Comparison of ENCODE assay signal across 2 cellular contexts in genomic region chr9:105055922-105056321, GRCh38.
TF ChIP-seq lines count a peak whose summit lies in the region.

No MANE protein-coding gene starts in this region.

TF ChIP-seq in HEK293, 187 proteins besides CTCF, POLR2A, EP300 and RAD21:
- TF ChIP-seq ZNF488 (tag by site-specific recombination; IDR thresholded peaks at IDR 0.05) = no peak
- TF ChIP-seq PRDM6 (tag by site-specific recombination; IDR thresholded peaks at IDR 0.05) = peak; percentile 70
- TF ChIP-seq WT1 (tag by site-specific recombination; IDR thresholded peaks at IDR 0.05) = no peak
- no peak for TF ChIP-seq ZNF114 (tag by site-specific recombination; IDR thresholded peaks at IDR 0.05)
- no peak for TF ChIP-seq OSR2 (tag by site-specific recombination; IDR thresholded peaks at IDR 0.05)
- TF ChIP-seq PATZ1 (tag by site-specific recombination; IDR thresholded peaks at IDR 0.05) = no peak
- TF ChIP-seq ZNF10 (tag by site-specific recombination; IDR thresholded peaks at IDR 0.05) = 0 out of 2 replicates have a peak, but pooled peaks have one; percentile 17
- no peak for TF ChIP-seq MEIS1 (CRISPR knock-in tag; IDR thresholded peaks at IDR 0.05; ENCODE audit: borderline replicate concordance)

TF ChIP-seq in endothelial cell of umbilical vein, 7 proteins besides CTCF, POLR2A, EP300 and RAD21:
- no peak for TF ChIP-seq MYC (IDR thresholded peaks at IDR 0.05; ENCODE audit: low read depth, low read length)
- TF ChIP-seq FOS (IDR thresholded peaks at IDR 0.05; ENCODE audit: borderline replicate concordance, insufficient read depth, low read length) = no peak
- TF ChIP-seq GATA2 (IDR thresholded peaks at IDR 0.05; ENCODE audit: insufficient read depth, insufficient read length, low read depth, low read length) = no peak
- no peak for TF ChIP-seq POLR2AphosphoS5 (IDR thresholded peaks at IDR 0.05; ENCODE audit: insufficient read depth, low read depth, low read length)
- TF ChIP-seq EZH2 (IDR thresholded peaks at IDR 0.05; ENCODE audit: borderline replicate concordance, low read depth, low read length, severe bottlenecking) = no peak
- TF ChIP-seq JUN (IDR thresholded peaks at IDR 0.05; ENCODE audit: borderline replicate concordance, insufficient read depth, insufficient read length, low read depth) = no peak
- no peak for TF ChIP-seq MAX (IDR thresholded peaks at IDR 0.05; ENCODE audit: insufficient read depth, insufficient read length)
